Comparison of ENCODE assay signal across 20 cellular contexts in genomic region chr9:116350213-116350612, GRCh38.
"Had no signal": no experiment of that assay in that cellular context is flagged by ENCODE, and none has a peak within 500 bp of the region (broad histone marks: within the 10 kb centered on the region; RNA-seq: fewer than 3 reads in every experiment).

No MANE protein-coding gene starts in this region.

- H3K36me3 ChIP-seq: heart right ventricle, sigmoid colon, spleen, upper lobe of left lung had no signal

- H3K27me3 ChIP-seq: body of pancreas, heart right ventricle, sigmoid colon, upper lobe of left lung had no signal

- ATAC-seq: body of pancreas; heart right ventricle; left lobe of liver; naive thymus-derived CD8-positive, alpha-beta T cell had no signal

- H3K4me1 ChIP-seq: body of pancreas, spleen, upper lobe of left lung had no signal

- H3K4me3 ChIP-seq: body of pancreas, heart right ventricle, lung, sigmoid colon, spleen, upper lobe of left lung had no signal

- H3K9me3 ChIP-seq: body of pancreas, heart right ventricle, sigmoid colon, spleen, upper lobe of left lung had no signal

- FAIRE-seq: endometrium, kidney had no signal

- H3K27ac ChIP-seq: body of pancreas, heart right ventricle, sigmoid colon, spleen, upper lobe of left lung had no signal

- DNase-seq: activated CD4-positive, alpha-beta T cell treated with anti-CD3 and anti-CD28 coated beads for 4 hours; activated CD4-positive, alpha-beta T cell treated with anti-CD3 and anti-CD28 coated beads, Interleukin-2, amount 50 U/mL, for 48 hours; activated CD4-positive, CD25-positive, alpha-beta regulatory T cell; activated naive CD4-positive, alpha-beta T cell treated with anti-CD3 and anti-CD28 coated beads for 36 hours; activated T-cell treated with anti-CD3 and anti-CD28 coated beads, Interleukin-2, amount 50 U/mL, for 48 hours; body of pancreas; effector CD4-positive, alpha-beta T cell; heart right ventricle; kidney; naive thymus-derived CD8-positive, alpha-beta T cell; sigmoid colon; spleen; stimulated activated CD4-positive, alpha-beta T cell treated with anti-CD3 and anti-CD28 coated beads, Interleukin-4, amount 100 ng/mL, for 24 hours; stimulated activated naive CD4-positive, alpha-beta T cell treated with Interleukin-2 at 50 U/mL for 16 hours; T-helper 1 cell; T-helper 9 cell; upper lobe of left lung had no signal
